Comparison of ENCODE assay signal across 22 cellular contexts in the genomic region with DNA sequence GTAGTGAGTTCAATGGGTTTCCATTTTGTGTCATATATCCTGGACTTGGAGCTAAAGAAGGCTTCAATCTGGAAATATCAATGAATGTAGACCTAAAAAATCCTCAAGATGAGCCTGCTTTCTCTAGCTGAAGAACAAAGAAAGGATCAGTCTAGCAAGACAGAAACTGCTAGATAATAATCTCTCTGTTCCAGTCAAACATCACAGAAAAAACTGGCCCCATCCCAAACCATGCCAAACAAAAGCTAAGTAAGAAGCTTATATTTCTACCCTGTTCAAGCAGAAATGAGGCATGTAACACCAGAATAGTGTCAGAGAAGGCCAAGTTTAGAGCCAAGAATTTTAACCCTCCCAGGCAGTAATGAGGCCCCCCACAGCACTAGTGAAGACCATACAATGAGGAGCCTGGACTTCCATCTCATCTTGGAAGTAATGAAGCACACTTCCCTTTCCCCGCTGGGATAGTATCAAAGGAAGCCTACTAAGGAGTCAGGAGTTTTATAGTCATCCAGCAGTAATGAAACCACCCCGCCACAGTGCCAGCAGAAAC.
"Had no signal": no experiment of that assay in that cellular context is flagged by ENCODE, and none has a peak within 500 bp of the region (broad histone marks: within the 10 kb centered on the region; RNA-seq: fewer than 3 reads in every experiment).

No MANE protein-coding gene starts in this region.

- ATAC-seq: heart left ventricle, left colon, left ventricle myocardium superior, mucosa of descending colon, natural killer cell had no signal

- H3K36me3 Mint-ChIP-seq: type B pancreatic cell had no signal

- H3K27me3 Mint-ChIP-seq: type B pancreatic cell had no signal

- H3K27ac ChIP-seq: colonic mucosa, esophagus squamous epithelium, heart left ventricle, right atrium auricular region, sigmoid colon, skin epidermis, suprapubic skin, thyroid gland, uterus had no signal

- H3K9me3 ChIP-seq: colonic mucosa, esophagus squamous epithelium, heart left ventricle, mucosa of descending colon, right atrium auricular region, sigmoid colon, suprapubic skin, thyroid gland, uterus had no signal

- H3K27ac Mint-ChIP-seq: natural killer cell, type B pancreatic cell had no signal

- H3K4me1 Mint-ChIP-seq: natural killer cell had no signal

- H3K27me3 ChIP-seq: colonic mucosa, esophagus squamous epithelium, heart left ventricle, right atrium auricular region, sigmoid colon, suprapubic skin, thyroid gland, uterus had no signal

- DNase-seq: colonic mucosa; dermis blood vessel endothelial cell; esophagus squamous epithelium; foreskin fibroblast; heart left ventricle; hippocampal formation; left colon; left ventricle myocardium superior; mucosa of descending colon; natural killer cell; sigmoid colon; stimulated activated CD4-positive, alpha-beta T cell treated with anti-CD3 and anti-CD28 coated beads, Interleukin-2, amount 100 ng/mL, for 24 hours; stimulated activated CD4-positive, alpha-beta T cell treated with anti-CD3 and anti-CD28 coated beads, Interleukin-4, amount 100 ng/mL, for 4 hours; stimulated activated naive CD4-positive, alpha-beta T cell; thyroid gland; uterus had no signal

- H3K4me3 ChIP-seq: colonic mucosa, esophagus squamous epithelium, heart left ventricle, lung, mucosa of descending colon, right atrium auricular region, sigmoid colon, skin epidermis, suprapubic skin, thyroid gland, uterus had no signal

- H3K4me1 ChIP-seq: colonic mucosa, esophagus squamous epithelium, heart left ventricle, right atrium auricular region, sigmoid colon, suprapubic skin, thyroid gland, uterus had no signal

- H3K36me3 ChIP-seq: colonic mucosa, esophagus squamous epithelium, heart left ventricle, right atrium auricular region, sigmoid colon, suprapubic skin, thyroid gland, uterus had no signal

- H3K4me3 Mint-ChIP-seq: natural killer cell, neural crest cell, type B pancreatic cell had no signal
